ENCODE assay signal across 1 cellular context in genomic region chr11:64745219-64745522, GRCh38.
TF ChIP-seq lines count a peak whose summit lies in the region.

No MANE protein-coding gene starts in this region.

TF ChIP-seq in K562, 482 proteins besides CTCF, POLR2A, EP300 and RAD21 (continued from another document and continues in another):
- TF ChIP-seq E4F1 (CRISPR knock-in tag; IDR thresholded peaks at IDR 0.05; ENCODE audit: borderline replicate concordance): no peak
- TF ChIP-seq BRD9 (IDR thresholded peaks at IDR 0.05; ENCODE audit: low read depth, partially characterized antibody): no peak
- TF ChIP-seq ZBTB26 (CRISPR knock-in tag; IDR thresholded peaks at IDR 0.05): no peak
- TF ChIP-seq XRCC3 (IDR thresholded peaks at IDR 0.05): no peak
- TF ChIP-seq TEAD1 (CRISPR knock-in tag; IDR thresholded peaks at IDR 0.05): no peak
- TF ChIP-seq CHD4 (IDR thresholded peaks at IDR 0.05; ENCODE audit: insufficient read depth, insufficient replicate concordance, low read depth, low read length, poor library complexity, severe bottlenecking): no peak
- peak; percentile 23; the same call in 1 of the 2 replicates for TF ChIP-seq ESRRA (IDR thresholded peaks at IDR 0.05; ENCODE audit: borderline replicate concordance, low read depth)
- no peak for TF ChIP-seq ZNF717 (CRISPR knock-in tag; IDR thresholded peaks at IDR 0.05)
- no peak for TF ChIP-seq HNRNPLL (IDR thresholded peaks at IDR 0.05; ENCODE audit: low read depth, low read length, poor library complexity, severe bottlenecking)
- no peak for TF ChIP-seq MIER1 (IDR thresholded peaks at IDR 0.05; ENCODE audit: low read depth)
- no peak for TF ChIP-seq RFX7 (CRISPR knock-in tag; IDR thresholded peaks at IDR 0.05)
- TF ChIP-seq SIX5 (IDR thresholded peaks at IDR 0.05; ENCODE audit: borderline replicate concordance in 1 of 2, insufficient read depth in 1 of 2, low read depth in 1 of 2, low read length in 2 of 2): no peak
- no peak for TF ChIP-seq SMAD3 (CRISPR knock-in tag; conservative IDR thresholded peaks at IDR 0.05)
- peak; percentile 68 for TF ChIP-seq ETV1 (tag; conservative IDR thresholded peaks at IDR 0.05; ENCODE audit: low read depth)
- TF ChIP-seq PATZ1 (CRISPR knock-in tag; IDR thresholded peaks at IDR 0.05; ENCODE audit: borderline replicate concordance): no peak
- TF ChIP-seq SUPT5H (IDR thresholded peaks at IDR 0.05): no peak
- TF ChIP-seq BRF1 (IDR thresholded peaks at IDR 0.05; ENCODE audit: borderline replicate concordance, extremely low read depth, insufficient read length): no peak
- TF ChIP-seq TFAP4 (CRISPR knock-in tag; IDR thresholded peaks at IDR 0.05; ENCODE audit: borderline replicate concordance): peak; percentile 85; the same call in 1 of the 2 replicates
- no peak for TF ChIP-seq NCOA4 (IDR thresholded peaks at IDR 0.05; ENCODE audit: partially characterized antibody)
- no peak for TF ChIP-seq ZNF644 (tag; IDR thresholded peaks at IDR 0.05; ENCODE audit: low read depth)
- no peak for TF ChIP-seq JUND (IDR thresholded peaks at IDR 0.05; ENCODE audit: borderline replicate concordance, low read depth, low read length)
- no peak for TF ChIP-seq JUND (tag; IDR thresholded peaks at IDR 0.05; ENCODE audit: borderline replicate concordance, low read depth, low read length)
- no peak for TF ChIP-seq ZNF507 (tag; conservative IDR thresholded peaks at IDR 0.05)
- 0 out of 2 replicates have a peak, but pooled peaks have one; percentile 49 for TF ChIP-seq ZNF12 (CRISPR knock-in tag; IDR thresholded peaks at IDR 0.05)
- TF ChIP-seq SAFB (IDR thresholded peaks at IDR 0.05; ENCODE audit: borderline replicate concordance, low read depth, low read length): no peak
- TF ChIP-seq RREB1 (CRISPR knock-in tag; IDR thresholded peaks at IDR 0.05): no peak
- no peak for TF ChIP-seq HES1 (IDR thresholded peaks at IDR 0.05; ENCODE audit: low read depth)
- TF ChIP-seq TFE3 (CRISPR knock-in tag; IDR thresholded peaks at IDR 0.05): no peak
- no peak for TF ChIP-seq ZNF695 (CRISPR knock-in tag; IDR thresholded peaks at IDR 0.05)
- no peak for TF ChIP-seq NR2C1 (IDR thresholded peaks at IDR 0.05)
- TF ChIP-seq NR2C1 (tag; IDR thresholded peaks at IDR 0.05): no peak
- no peak for TF ChIP-seq NCOR1 (IDR thresholded peaks at IDR 0.05)
- TF ChIP-seq MTF1 (CRISPR knock-in tag; IDR thresholded peaks at IDR 0.05; ENCODE audit: borderline replicate concordance): no peak
- TF ChIP-seq PHF21A (IDR thresholded peaks at IDR 0.05; ENCODE audit: borderline replicate concordance, low read depth): peak; percentile 18; the same call in 1 of the 2 replicates
- TF ChIP-seq GMEB1 (CRISPR knock-in tag; IDR thresholded peaks at IDR 0.05): no peak
- TF ChIP-seq RCOR1 (IDR thresholded peaks at IDR 0.05; ENCODE audit: borderline replicate concordance in 1 of 2, low read depth in 2 of 2, low read length in 2 of 2): 0 out of 4 replicates have a peak, but pooled peaks of 1 of the 2 experiments have one; percentile 8
- TF ChIP-seq PTRF (tag; IDR thresholded peaks at IDR 0.05): no peak
- peak; percentile 11 for TF ChIP-seq TAF1 (IDR thresholded peaks at IDR 0.05; ENCODE audit: control insufficient read depth, extremely low read depth, insufficient read depth, low read length, severe bottlenecking)
- 0 out of 4 replicates have a peak, but pooled peaks of 1 of the 2 experiments have one; percentile 24 for TF ChIP-seq ZNF639 (CRISPR knock-in tag; conservative IDR thresholded peaks at IDR 0.05 in 1 of 2, IDR thresholded peaks at IDR 0.05 in 1 of 2)
- TF ChIP-seq ARID1B (IDR thresholded peaks at IDR 0.05): 0 out of 2 replicates have a peak, but pooled peaks have one; percentile 36
- TF ChIP-seq ZNF277 (CRISPR knock-in tag; IDR thresholded peaks at IDR 0.05; ENCODE audit: borderline replicate concordance): no peak
- TF ChIP-seq ILF3 (IDR thresholded peaks at IDR 0.05; ENCODE audit: borderline replicate concordance): no peak
- no peak for TF ChIP-seq ARNT (IDR thresholded peaks at IDR 0.05)
- no peak for TF ChIP-seq POLR2H (tag; IDR thresholded peaks at IDR 0.05; ENCODE audit: low read depth)
- TF ChIP-seq ZZZ3 (IDR thresholded peaks at IDR 0.05): no peak
- TF ChIP-seq SREBF2 (CRISPR knock-in tag; IDR thresholded peaks at IDR 0.05): no peak
- no peak for TF ChIP-seq MEF2D (tag; conservative IDR thresholded peaks at IDR 0.05; ENCODE audit: low read depth)
